18 cellular contexts compared by ENCODE assay signal in the genomic region with DNA sequence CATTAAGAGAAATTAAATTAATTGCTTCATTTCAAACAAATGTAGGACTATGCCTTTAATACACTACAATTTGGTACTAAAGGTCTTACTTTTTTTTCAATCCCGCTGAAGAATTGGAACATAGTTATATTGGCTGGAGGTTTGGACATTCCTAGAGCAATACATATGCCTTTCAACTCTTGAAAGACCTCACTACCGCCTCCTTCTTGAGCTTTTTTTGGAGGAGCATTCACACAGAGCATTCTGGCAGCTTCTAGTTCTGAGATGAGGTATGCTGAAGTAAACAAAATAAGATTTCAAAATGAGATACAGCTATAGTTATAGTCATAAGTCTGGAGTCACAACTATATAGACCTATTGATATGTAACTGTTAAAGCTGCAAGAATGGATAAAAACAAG.
"Had no signal": no experiment of that assay in that cellular context is flagged by ENCODE, and none has a peak within 500 bp of the region (broad histone marks: within the 10 kb centered on the region; RNA-seq: fewer than 3 reads in every experiment).

No MANE protein-coding gene starts in this region.

- H3K27ac Mint-ChIP-seq: activated naive CD4-positive, alpha-beta T cell treated with anti-CD3 and anti-CD28 coated beads for 36 hours; activated T-helper 17 cell treated with anti-CD3 and anti-CD28 coated beads, Interleukin-2, amount 50 U/mL, for 72 hours; dendritic cell treated with granulocyte-macrophage colony-stimulating factor and Interleukin-4, amounts not matched to agents 40 ng/mL and 50 ng/mL, for 4 days had no signal

- H3K4me3 Mint-ChIP-seq: activated CD4-positive, alpha-beta T cell treated with anti-CD3 and anti-CD28 coated beads for 36 hours; activated CD8-positive, alpha-beta T cell treated with anti-CD3 and anti-CD28 coated beads for 36 hours; activated naive CD4-positive, alpha-beta T cell treated with anti-CD3 and anti-CD28 coated beads for 36 hours; activated T-helper 17 cell treated with anti-CD3 and anti-CD28 coated beads, Interleukin-2, amount 50 U/mL, for 72 hours; dendritic cell treated with granulocyte-macrophage colony-stimulating factor and Interleukin-4, amounts not matched to agents 40 ng/mL and 50 ng/mL, for 4 days; neural crest cell; stimulated activated naive CD8-positive, alpha-beta T cell treated with anti-CD3 and anti-CD28 coated beads, Interleukin-15, amount 100 ng/mL, for 72 hours had no signal

- DNase-seq: activated CD4-positive, alpha-beta T cell treated with anti-CD3 and anti-CD28 coated beads for 36 hours; activated CD8-positive, alpha-beta memory T cell treated with anti-CD3 and anti-CD28 coated beads, Interleukin-2, amount 50 U/mL, for 4 hours; activated CD8-positive, alpha-beta T cell treated with anti-CD3 and anti-CD28 coated beads for 36 hours; activated naive CD4-positive, alpha-beta T cell treated with anti-CD3 and anti-CD28 coated beads for 36 hours; body of pancreas; central memory CD4-positive, alpha-beta T cell; left lung; ovary; retina; stimulated activated CD4-positive, alpha-beta T cell treated with anti-CD3 and anti-CD28 coated beads, Interleukin-4, amount 100 ng/mL, for 4 hours; stimulated activated naive CD8-positive, alpha-beta T cell treated with anti-CD3 and anti-CD28 coated beads, Interleukin-15, amount 100 ng/mL, for 72 hours; T-helper 9 cell had no signal

- H3K9me3 Mint-ChIP-seq: activated CD8-positive, alpha-beta T cell treated with anti-CD3 and anti-CD28 coated beads for 36 hours; activated naive CD4-positive, alpha-beta T cell treated with anti-CD3 and anti-CD28 coated beads for 36 hours; activated T-helper 17 cell treated with anti-CD3 and anti-CD28 coated beads, Interleukin-2, amount 50 U/mL, for 72 hours; dendritic cell treated with granulocyte-macrophage colony-stimulating factor and Interleukin-4, amounts not matched to agents 40 ng/mL and 50 ng/mL, for 4 days; neural crest cell; stimulated activated naive CD8-positive, alpha-beta T cell treated with anti-CD3 and anti-CD28 coated beads, Interleukin-15, amount 100 ng/mL, for 72 hours had no signal

- ATAC-seq: activated CD4-positive, alpha-beta T cell treated with anti-CD3 and anti-CD28 coated beads for 36 hours; activated CD8-positive, alpha-beta T cell treated with anti-CD3 and anti-CD28 coated beads for 36 hours; activated T-helper 17 cell treated with anti-CD3 and anti-CD28 coated beads, Interleukin-2, amount 50 U/mL, for 72 hours; body of pancreas; gastroesophageal sphincter; left lung; stimulated activated naive CD8-positive, alpha-beta T cell treated with anti-CD3 and anti-CD28 coated beads, Interleukin-15, amount 100 ng/mL, for 72 hours had no signal

- H3K4me1 Mint-ChIP-seq: neural crest cell had no signal

- H3K27me3 Mint-ChIP-seq: activated CD4-positive, alpha-beta T cell treated with anti-CD3 and anti-CD28 coated beads for 36 hours; activated CD8-positive, alpha-beta T cell treated with anti-CD3 and anti-CD28 coated beads for 36 hours; activated T-helper 17 cell treated with anti-CD3 and anti-CD28 coated beads, Interleukin-2, amount 50 U/mL, for 72 hours; dendritic cell treated with granulocyte-macrophage colony-stimulating factor and Interleukin-4, amounts not matched to agents 40 ng/mL and 50 ng/mL, for 4 days; stimulated activated naive CD8-positive, alpha-beta T cell treated with anti-CD3 and anti-CD28 coated beads, Interleukin-15, amount 100 ng/mL, for 72 hours had no signal

- H3K27ac ChIP-seq: body of pancreas, left lung, ovary, vagina had no signal

- FAIRE-seq: keratinocyte had no signal
